ENCODE assay signal across 21 cellular contexts in genomic region chr1:40974945-40975344, GRCh38. TPM values are rescaled to one million over a fixed set of nuclear protein-coding genes. Genes with fewer than 3 reads are reported as not detected.
DNase-seq lines count a peak whose midpoint lies in the region; ATAC-seq, FAIRE-seq and TF ChIP-seq lines count a peak whose summit lies in the region.
"Had no signal": no experiment of that assay in that cellular context is flagged by ENCODE, and none has a peak within 500 bp of the region (broad histone marks: within the 10 kb centered on the region; RNA-seq: fewer than 3 reads in every experiment).

No MANE protein-coding gene starts in this region.

- TF ChIP-seq CTCF in A549 (IDR thresholded peaks at IDR 0.05), result no peak

- no peak overlapping the region for H3K4me2 ChIP-seq in A549
- no peak overlapping the region for H3K4me2 ChIP-seq in mesenchymal stem cell (ENCODE audit: low read length, poor library complexity, severe bottlenecking)

- peak overlapping the region in 1 of 2 experiments; percentile 63 for H2BK12ac ChIP-seq in mesenchymal stem cell (ENCODE audit: low read length in 2 of 2)

- FAIRE-seq in A549 (lab: Jason Lieb, UNC) (no peak), H54 (lab: Jason Lieb, UNC) (no peak)
- FAIRE-seq: GM12878, GM19239 had no signal

- intact Hi-C loops in activated T-helper 2 cell treated with anti-CD3 and anti-CD28 coated beads, Interferon-gamma antibody, Interleukin-2, Interleukin-4, amounts not matched to agents 10 μg/mL and 5 μg/mL and 100 μg/mL, durations not matched to agents 14 hours and 24 hours and 36 hours (cut with micrococcal nuclease), result no loop called here

- H4K8ac ChIP-seq in mesenchymal stem cell (ENCODE audit: low read length), result no peak overlapping the region

- H3K18ac ChIP-seq in mesenchymal stem cell (ENCODE audit: low read depth in 1 of 2, low read length in 2 of 2), result no peak overlapping the region

- TF ChIP-seq POLR2A in A549 (IDR thresholded peaks at IDR 0.05; ENCODE audit: low read length) (no peak), H54 (IDR thresholded peaks at IDR 0.05; ENCODE audit: low read depth, low read length) (no peak)

- H3K4me1 ChIP-seq in A549 (peaks cover 54% of the 10 kb centered on the region), mesenchymal stem cell (ENCODE audit: control insufficient read depth, insufficient read depth, low read depth, low read length) (peaks cover 6% of the 10 kb centered on the region)
- H3K4me1 ChIP-seq: SJCRH30 had no signal

- H3K23ac ChIP-seq in mesenchymal stem cell (ENCODE audit: low read length in 2 of 2), result no peak overlapping the region

- H2AFZ ChIP-seq in mesenchymal stem cell (ENCODE audit: low read depth, low read length), result no peak overlapping the region
- H2AFZ ChIP-seq: GM23248 had no signal

- peak overlapping the region; percentile 30 for H2BK15ac ChIP-seq in mesenchymal stem cell (ENCODE audit: low read depth, poor library complexity, severe bottlenecking)

- no peak overlapping the region for H3K14ac ChIP-seq in mesenchymal stem cell (ENCODE audit: low read length in 2 of 2)

- POLR2A ChIA-PET in A549 (lab: Yijun Ruan, JAX), result no interaction called here

- no peak overlapping the region for H2BK5ac ChIP-seq in mesenchymal stem cell (ENCODE audit: low read depth, low read length, poor library complexity, severe bottlenecking)

- peaks cover 4% of the 10 kb centered on the region for H3K79me1 ChIP-seq in mesenchymal stem cell (replicated peaks; ENCODE audit: low read length, poor library complexity, severe bottlenecking)

- no peaks in the 10 kb centered on the region for H3K36me3 Mint-ChIP-seq in activated T-helper 2 cell treated with anti-CD3 and anti-CD28 coated beads, Interferon-gamma antibody, Interleukin-2, Interleukin-4, amounts not matched to agents 10 μg/mL and 5 μg/mL and 100 μg/mL, durations not matched to agents 14 hours and 24 hours and 36 hours (ENCODE audit: low read depth)

- peak overlapping the region; percentile 18 for H3K27ac Mint-ChIP-seq in activated T-helper 2 cell treated with anti-CD3 and anti-CD28 coated beads, Interferon-gamma antibody, Interleukin-2, Interleukin-4, amounts not matched to agents 10 μg/mL and 5 μg/mL and 100 μg/mL, durations not matched to agents 14 hours and 24 hours and 36 hours
- H3K27ac Mint-ChIP-seq: B cell had no signal

- H3K36me3 ChIP-seq in mesenchymal stem cell (ENCODE audit: control insufficient read depth in 1 of 2, insufficient read depth in 2 of 2, low read depth in 1 of 2, low read length in 2 of 2), result no peaks in the 10 kb centered on the region
- H3K36me3 ChIP-seq: SJCRH30 had no signal

- no peak for ATAC-seq in A549
- ATAC-seq in HG02870 (IDR thresholded peaks at IDR 0.05; ENCODE audit: unreplicated experiment), result no peak
- ATAC-seq: GM12878, HCT116 had no signal

- CTCF ChIA-PET in A549 (lab: Yijun Ruan, JAX), result interaction anchor here (0.6 to 1.4 kb wide), 3 partner anchors 22 to 112 kb away, joined by 3 read pairs; no protein-coding TSS in a partner anchor

- WGBS in A549 (ENCODE audit: missing lambda C conversion rate), result 89% methylated on average over 9 of the region's 9 CpGs
- 79% methylated on average over 8 of the region's 9 CpGs for WGBS in mesenchymal stem cell

- no peak overlapping the region for H4K91ac ChIP-seq in mesenchymal stem cell (ENCODE audit: low read length)

- no peak for TF ChIP-seq RAD21 in A549 (conservative IDR thresholded peaks at IDR 0.05 in 1 of 2, IDR thresholded peaks at IDR 0.05 in 1 of 2)

- no peak overlapping the region for H2AK5ac ChIP-seq in mesenchymal stem cell (ENCODE audit: low read length, severe bottlenecking)

- H3K9me3 Mint-ChIP-seq in activated T-helper 2 cell treated with anti-CD3 and anti-CD28 coated beads, Interferon-gamma antibody, Interleukin-2, Interleukin-4, amounts not matched to agents 10 μg/mL and 5 μg/mL and 100 μg/mL, durations not matched to agents 14 hours and 24 hours and 36 hours, result no peaks in the 10 kb centered on the region

- no peak overlapping the region for H3K4me3 ChIP-seq in A549
- no peak overlapping the region for H3K4me3 ChIP-seq in mesenchymal stem cell (ENCODE audit: insufficient read depth in 1 of 2, low read depth in 1 of 2, low read length in 2 of 2)
- H3K4me3 ChIP-seq: GM12878, GM23248, SJCRH30 had no signal

- peak overlapping the region; percentile 99 to 100 for H3K27ac ChIP-seq in A549
- H3K27ac ChIP-seq in mesenchymal stem cell (ENCODE audit: low read length, poor library complexity, severe bottlenecking), result no peak overlapping the region
- H3K27ac ChIP-seq: 22Rv1, GM23248, RWPE1, SJCRH30 had no signal

- DNase-seq in A549 (ENCODE audit: low read depth in 1 of 2, low spot score in 1 of 2) (no peak), NCI-H226 (peak; percentile 69), mesenchymal stem cell (no peak), H54 (ENCODE audit: insufficient read length, low spot score) (no peak), SKM-1 treated with dmso at 0.1 percent for 144 hours (lab: John Stamatoyannopoulos, UW; ENCODE audit: unreplicated experiment) (no peak)
- no peak for DNase-seq in activated T-helper 2 cell treated with anti-CD3 and anti-CD28 coated beads, Interferon-gamma antibody, Interleukin-2, Interleukin-4, amounts not matched to agents 10 μg/mL and 5 μg/mL and 100 μg/mL, durations not matched to agents 14 hours and 24 hours and 36 hours (ENCODE audit: low spot score)
- DNase-seq in activated T-cell treated with anti-CD3 and anti-CD28 coated beads, Interleukin-2, amount 50 U/mL, for 48 hours, result no peak
- DNase-seq: EL, GM23248, MV-4-11, NCI-H1694 treated with DMSO at 0.1 percent for 48 hours, NCI-H510A, NCI-H774, SJCRH30 had no signal

- no peak for TF ChIP-seq EP300 in A549 (IDR thresholded peaks at IDR 0.05)

- H3K4me1 Mint-ChIP-seq in activated T-helper 2 cell treated with anti-CD3 and anti-CD28 coated beads, Interferon-gamma antibody, Interleukin-2, Interleukin-4, amounts not matched to agents 10 μg/mL and 5 μg/mL and 100 μg/mL, durations not matched to agents 14 hours and 24 hours and 36 hours (ENCODE audit: low read depth), result peaks cover 28% of the 10 kb centered on the region
- H3K4me1 Mint-ChIP-seq: B cell had no signal

- H3K9me3 ChIP-seq in A549 (no peaks in the 10 kb centered on the region), mesenchymal stem cell (ENCODE audit: control insufficient read depth, low read length) (no peaks in the 10 kb centered on the region)
- H3K9me3 ChIP-seq: SJCRH30 had no signal

- H2BK120ac ChIP-seq in mesenchymal stem cell (ENCODE audit: low read depth, low read length), result no peak overlapping the region

- no peak overlapping the region for H3K4ac ChIP-seq in mesenchymal stem cell (ENCODE audit: low read depth in 1 of 2, low read length in 2 of 2)

- H3K4me3 Mint-ChIP-seq in activated T-helper 2 cell treated with anti-CD3 and anti-CD28 coated beads, Interferon-gamma antibody, Interleukin-2, Interleukin-4, amounts not matched to agents 10 μg/mL and 5 μg/mL and 100 μg/mL, durations not matched to agents 14 hours and 24 hours and 36 hours (ENCODE audit: low read depth), result no peak overlapping the region
- H3K4me3 Mint-ChIP-seq: B cell had no signal

- H3K27me3 ChIP-seq in mesenchymal stem cell (ENCODE audit: control insufficient read depth in 1 of 2, insufficient read depth in 1 of 2, low read length in 2 of 2), result no peaks in the 10 kb centered on the region
- H3K27me3 ChIP-seq: SJCRH30 had no signal

- no peak overlapping the region for H3K9ac ChIP-seq in mesenchymal stem cell (ENCODE audit: low read length)
- H3K9ac ChIP-seq: GM23248 had no signal

- H3K27me3 Mint-ChIP-seq in activated T-helper 2 cell treated with anti-CD3 and anti-CD28 coated beads, Interferon-gamma antibody, Interleukin-2, Interleukin-4, amounts not matched to agents 10 μg/mL and 5 μg/mL and 100 μg/mL, durations not matched to agents 14 hours and 24 hours and 36 hours (ENCODE audit: low read depth), result no peaks in the 10 kb centered on the region
- H3K27me3 Mint-ChIP-seq: B cell had no signal

TF ChIP-seq in A549, 52 proteins besides CTCF, POLR2A, EP300 and RAD21 (continues in another document):
- TF ChIP-seq HOXA7 (CRISPR knock-in tag; IDR thresholded peaks at IDR 0.05), result no peak
- TF ChIP-seq NFE2L2 (conservative IDR thresholded peaks at IDR 0.05; ENCODE audit: low read length), result no peak
- TF ChIP-seq CEBPB (IDR thresholded peaks at IDR 0.05), result no peak
- TF ChIP-seq, protein P1, sequence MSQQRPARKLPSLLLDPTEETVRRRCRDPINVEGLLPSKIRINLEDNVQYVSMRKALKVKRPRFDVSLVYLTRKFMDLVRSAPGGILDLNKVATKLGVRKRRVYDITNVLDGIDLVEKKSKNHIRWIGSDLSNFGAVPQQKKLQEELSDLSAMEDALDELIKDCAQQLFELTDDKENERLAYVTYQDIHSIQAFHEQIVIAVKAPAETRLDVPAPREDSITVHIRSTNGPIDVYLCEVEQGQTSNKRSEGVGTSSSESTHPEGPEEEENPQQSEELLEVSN (IDR thresholded peaks at IDR 0.05; ENCODE audit: borderline replicate concordance, low read depth), result no peak
- TF ChIP-seq POLR2AphosphoS2 (conservative IDR thresholded peaks at IDR 0.05; ENCODE audit: low read length), result no peak
- no peak for TF ChIP-seq HOXB5 (CRISPR knock-in tag; IDR thresholded peaks at IDR 0.05)
- TF ChIP-seq JUNB (IDR thresholded peaks at IDR 0.05), result no peak
- no peak for TF ChIP-seq EHMT2 (IDR thresholded peaks at IDR 0.05; ENCODE audit: low read depth)
- TF ChIP-seq JUN (IDR thresholded peaks at IDR 0.05), result no peak

RNA-seq across cellular contexts. Expression of gene CTPS1, which starts 4.6 kb away (rescaled TPM):
- polyA plus RNA-seq in A549 (2011; rRNA removed) (145 and 181 TPM in 2 replicates), A549 (2017; fragmentation: RNase III; extraction: RNeasy Plus Mini Kit Qiagen cat#74134 plus additional on column Dnase treatment) (159 to 169 TPM (median 159 TPM) in 3 replicates)
- 75.4 and 77.9 TPM in 2 replicates for polyA plus RNA-seq in A549 (2012; cell fraction: cytosol; rRNA removed)
- 113 and 172 TPM in 2 replicates for polyA plus RNA-seq in A549 (2012; cell fraction: nucleus; rRNA removed)
- polyA minus RNA-seq in A549 (2011; rRNA and poly(A)+ RNA removed), result 206 and 264 TPM in 2 replicates
- 124 and 127 TPM in 2 replicates for total RNA-seq in activated T-helper 2 cell treated with anti-CD3 and anti-CD28 coated beads, Interferon-gamma antibody, Interleukin-2, Interleukin-4, amounts not matched to agents 10 μg/mL and 5 μg/mL and 100 μg/mL, durations not matched to agents 14 hours and 24 hours and 36 hours
- 20.0 TPM for polyA plus RNA-seq in mesenchymal stem cell (2013, experiment 1 of 2)
- 19.4 TPM for polyA plus RNA-seq in mesenchymal stem cell (2013, experiment 2 of 2)

RNA-seq across cellular contexts. Expression of gene SLFNL1, which starts 46.6 kb away (rescaled TPM):
- polyA plus RNA-seq in A549 (2011; rRNA removed) (0.01 and 0.07 TPM in 2 replicates), A549 (2017; fragmentation: RNase III; extraction: RNeasy Plus Mini Kit Qiagen cat#74134 plus additional on column Dnase treatment) (0.03 to 0.05 TPM (median 0.04 TPM) in 3 replicates)
- 0.03 and 0.05 TPM in 2 replicates for polyA plus RNA-seq in A549 (2012; cell fraction: cytosol; rRNA removed)
- 0.28 and 0.30 TPM in 2 replicates for polyA plus RNA-seq in A549 (2012; cell fraction: nucleus; rRNA removed)
- 0.08 and 0.34 TPM in 2 replicates for polyA minus RNA-seq in A549 (2011; rRNA and poly(A)+ RNA removed)
- 0.14 and 0.18 TPM in 2 replicates for total RNA-seq in activated T-helper 2 cell treated with anti-CD3 and anti-CD28 coated beads, Interferon-gamma antibody, Interleukin-2, Interleukin-4, amounts not matched to agents 10 μg/mL and 5 μg/mL and 100 μg/mL, durations not matched to agents 14 hours and 24 hours and 36 hours
- 0.04 TPM for polyA plus RNA-seq in mesenchymal stem cell (2013, experiment 1 of 2)
- 0.03 TPM for polyA plus RNA-seq in mesenchymal stem cell (2013, experiment 2 of 2)
